23 cellular contexts compared by ENCODE assay signal in the genomic region with DNA sequence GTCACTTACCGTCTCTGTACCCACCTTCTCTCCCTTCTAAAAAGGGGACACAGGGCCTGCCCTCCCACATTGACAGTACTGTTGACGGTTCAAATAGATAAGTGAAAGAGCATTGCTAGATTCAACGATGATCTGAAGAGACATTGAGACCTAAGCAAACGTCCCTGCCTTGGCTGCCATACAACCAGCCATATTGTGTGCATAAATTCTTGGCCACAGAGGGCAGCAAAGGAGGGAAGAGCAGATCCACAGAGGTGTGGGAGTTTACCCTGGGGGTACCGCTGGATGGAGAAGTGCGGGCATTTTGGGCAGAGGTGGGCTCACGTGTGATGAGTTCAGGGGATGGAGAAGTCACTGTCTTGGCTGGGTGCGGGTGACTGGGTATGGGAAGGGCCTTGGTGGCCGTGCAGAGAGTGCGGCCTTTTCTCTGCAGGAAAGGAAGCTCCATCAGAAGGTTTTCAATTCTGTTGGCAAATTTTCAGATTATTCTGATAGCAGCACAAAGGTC.
A peak's percentile ranks its signal among the peaks of the same experiment; 100 is the strongest.
DNase-seq lines count a peak whose midpoint lies in the region; ATAC-seq, FAIRE-seq and TF ChIP-seq lines count a peak whose summit lies in the region.
"Had no signal": no experiment of that assay in that cellular context is flagged by ENCODE, and none has a peak within 500 bp of the region (broad histone marks: within the 10 kb centered on the region; RNA-seq: fewer than 3 reads in every experiment).

No MANE protein-coding gene starts in this region.

- intact Hi-C loops in K562 (cut with micrococcal nuclease), result no loop called here

- peak overlapping the region; percentile 80 for H3K27ac Mint-ChIP-seq in progenitor cell of endocrine pancreas
- H3K27ac Mint-ChIP-seq: B cell; CD4-positive, alpha-beta T cell had no signal

- H3K36me3 Mint-ChIP-seq in progenitor cell of endocrine pancreas (ENCODE audit: insufficient read depth), result no peaks in the 10 kb centered on the region

- no peaks in the 10 kb centered on the region for H3K79me2 ChIP-seq in K562 (ENCODE audit: control insufficient read depth, insufficient read depth, low read length)

- no peaks in the 10 kb centered on the region for H4K20me1 ChIP-seq in K562 (replicated peaks; ENCODE audit: control insufficient read depth, insufficient read depth, low read length)

- no peaks in the 10 kb centered on the region for H3K4me1 Mint-ChIP-seq in progenitor cell of endocrine pancreas (ENCODE audit: low read depth)
- H3K4me1 Mint-ChIP-seq: B cell had no signal

- no peak overlapping the region for H3K9ac ChIP-seq in K562 (ENCODE audit: insufficient read depth in 1 of 2, low read depth in 2 of 2, low read length in 2 of 2)

- no peaks in the 10 kb centered on the region for H3K27me3 Mint-ChIP-seq in progenitor cell of endocrine pancreas
- H3K27me3 Mint-ChIP-seq: B cell; CD4-positive, alpha-beta T cell had no signal

- H3K27ac ChIP-seq in K562 (ENCODE audit: extremely low read depth, low read depth, low read length), result no peak overlapping the region
- H3K27ac ChIP-seq: HL-60 had no signal

- no peak overlapping the region for H3K4me2 ChIP-seq in K562 (ENCODE audit: insufficient read depth, low read length)

- 21% methylated on average over 10 of the region's 10 CpGs for WGBS in K562 (ENCODE audit: insufficient coverage, low coverage, missing lambda C conversion rate)

- peak overlapping the region; percentile 37; the same call in 1 of the 2 replicates for H2AFZ ChIP-seq in K562 (ENCODE audit: low read depth, low read length)

- no peak for TF ChIP-seq EP300 in K562 (IDR thresholded peaks at IDR 0.05; ENCODE audit: low read length)

- no TSS peak for BruUV-seq in K562 (replicated peaks; lab: Mats Ljungman, UMichigan)

- TF ChIP-seq CTCF in K562 (IDR thresholded peaks at IDR 0.05 in 2 of 3, conservative IDR thresholded peaks at IDR 0.05 in 1 of 3; ENCODE audit: insufficient read depth in 2 of 3, low read depth in 1 of 3, low read length in 3 of 3), result peak; percentile 29 to 36 (median 33); a peak in 3 of 6 replicates
- no peak for TF ChIP-seq CTCF in progenitor cell of endocrine pancreas (IDR thresholded peaks at IDR 0.05; ENCODE audit: unreplicated experiment)

- no peaks in the 10 kb centered on the region for H3K9me3 Mint-ChIP-seq in progenitor cell of endocrine pancreas (ENCODE audit: low read depth)
- H3K9me3 Mint-ChIP-seq: CD4-positive, alpha-beta T cell had no signal

- DNase-seq in DMS 273 (lab: John Stamatoyannopoulos, UW; ENCODE audit: unreplicated experiment) (peak; percentile 24), DMS 273 treated with DMSO at 0.1 percent for 48 hours (lab: John Stamatoyannopoulos, UW) (no peak), NCI-H69 (lab: John Stamatoyannopoulos, UW) (peak; percentile 18), K562 (ENCODE audit: extremely low read depth in 1 of 4, low spot score in 3 of 4) (no peak), progenitor cell of endocrine pancreas (ENCODE audit: low spot score, unreplicated experiment) (no peak), D341Med (ENCODE audit: low spot score) (no peak), NCI-H82 treated with DMSO at 0.1 percent for 48 hours (lab: John Stamatoyannopoulos, UW; ENCODE audit: unreplicated experiment) (no peak)
- DNase-seq: 8988T; CD4-positive, alpha-beta T cell; HCEC 1CT; IMR-90; Karpas-422; MM.1S; NCI-H1092 treated with DMSO at 0.1 percent for 48 hours; NCI-H146; NCI-H2029 treated with DMSO at 0.1 percent for 48 hours; NCI-H2171; NCI-H526; RPMI8226; SHP77 treated with DMSO at 0.1 percent for 48 hours had no signal

- no peaks in the 10 kb centered on the region for H3K4me1 ChIP-seq in K562 (replicated peaks in 1 of 2; ENCODE audit: control insufficient read depth in 2 of 2, insufficient read depth in 2 of 2, low read length in 2 of 2)

- ATAC-seq in K562, result peak; percentile 70
- no peak for ATAC-seq in HG03097 (IDR thresholded peaks at IDR 0.05; ENCODE audit: low FRiP score, unreplicated experiment)

- no peak overlapping the region for H3K4me3 Mint-ChIP-seq in progenitor cell of endocrine pancreas (ENCODE audit: low read depth)
- H3K4me3 Mint-ChIP-seq: B cell; CD4-positive, alpha-beta T cell had no signal

- CTCF ChIA-PET in K562 (lab: Yijun Ruan, JAX; ENCODE audit: low intra/inter-chr PET ratio), result no interaction called here

- no peaks in the 10 kb centered on the region for H3K9me3 ChIP-seq in K562 (replicated peaks; ENCODE audit: control insufficient read depth, insufficient read depth, low read depth, low read length)

- no peaks in the 10 kb centered on the region for H3K36me3 ChIP-seq in K562 (ENCODE audit: control insufficient read depth, insufficient read depth, low read length)

- 0 out of 4 replicates have a peak, but pooled peaks of 1 of the 2 experiments have one; percentile 18 for TF ChIP-seq RAD21 in K562 (CRISPR knock-in tag; conservative IDR thresholded peaks at IDR 0.05 in 1 of 2, IDR thresholded peaks at IDR 0.05 in 1 of 2)

- no peak overlapping the region for H3K4me3 ChIP-seq in K562

- in situ Hi-C loops in K562 (cut with MboI), result loop anchor here (5.0 kb wide), 1 partner anchor 333 kb away; no protein-coding TSS in a partner anchor

- POLR2A ChIA-PET in K562 (lab: Yijun Ruan, JAX), result interaction anchor here (0.6 kb wide), 1 partner anchor 134 kb away, joined by 3 read pairs; no protein-coding TSS in a partner anchor

- peaks cover 3 to 11% of the 10 kb centered on the region in 2 experiments; a peak in 1 of 5 replicates for H3K27me3 ChIP-seq in K562 (ENCODE audit: control insufficient read depth in 2 of 2, insufficient read depth in 2 of 2, low read length in 2 of 2)

- no peaks in the 10 kb centered on the region for H3K9me1 ChIP-seq in K562 (ENCODE audit: control insufficient read depth, insufficient read depth, low read length)

- no peak for TF ChIP-seq POLR2A in K562 (conservative IDR thresholded peaks at IDR 0.05)

- FAIRE-seq in K562 (lab: Jason Lieb, UNC), result no peak

TF ChIP-seq in K562, 482 proteins besides CTCF, POLR2A, EP300 and RAD21:
- TF ChIP-seq YY1 (IDR thresholded peaks at IDR 0.05; ENCODE audit: borderline replicate concordance in 1 of 3, control insufficient read depth in 1 of 3, extremely low read depth in 1 of 3, insufficient read depth in 3 of 3, insufficient read length in 1 of 3, insufficient replicate concordance in 2 of 3, low read depth in 1 of 3, low read length in 2 of 3) (peak in 1 of 3 experiments; percentile 55), MYC (IDR thresholded peaks at IDR 0.05; ENCODE audit: low read depth, low read length) (no peak), MYC (CRISPR knock-in tag; IDR thresholded peaks at IDR 0.05; ENCODE audit: borderline replicate concordance, low read depth) (no peak), TAF1 (IDR thresholded peaks at IDR 0.05; ENCODE audit: control insufficient read depth, extremely low read depth, insufficient read depth, low read length, severe bottlenecking) (no peak), ZKSCAN3 (CRISPR knock-in tag; IDR thresholded peaks at IDR 0.05) (no peak)

Comparison
In these comparisons a context has a peak if more than half of its experiments do, and no peak if none do; other contexts are left out.
1. DNase-seq: peak in DMS 273 (single experiment) and NCI-H69 (single experiment); none in DMS 273 treated with DMSO at 0.1 percent for 48 hours (single experiment), K562 (0 of 4), progenitor cell of endocrine pancreas (single experiment), D341Med (single experiment) and NCI-H82 treated with DMSO at 0.1 percent for 48 hours (single experiment).